1 cellular context compared by ENCODE assay signal in genomic region chr3:142152349-142152748, GRCh38.
TF ChIP-seq lines count a peak whose summit lies in the region.

No MANE protein-coding gene starts in this region.

TF ChIP-seq in SK-N-SH, 30 proteins besides CTCF, POLR2A, EP300 and RAD21 (continued from another document):
- TF ChIP-seq USF1 (IDR thresholded peaks at IDR 0.05; ENCODE audit: borderline replicate concordance, low read depth) (no peak), NRF1 (IDR thresholded peaks at IDR 0.05; ENCODE audit: low read depth, low read length) (no peak), TAF1 (IDR thresholded peaks at IDR 0.05; ENCODE audit: borderline replicate concordance, low read depth, low read length) (no peak), RFX5 (IDR thresholded peaks at IDR 0.05; ENCODE audit: low read length) (no peak), GATA2 (CRISPR knock-in tag; IDR thresholded peaks at IDR 0.05) (no peak)
